In the genomic region with DNA sequence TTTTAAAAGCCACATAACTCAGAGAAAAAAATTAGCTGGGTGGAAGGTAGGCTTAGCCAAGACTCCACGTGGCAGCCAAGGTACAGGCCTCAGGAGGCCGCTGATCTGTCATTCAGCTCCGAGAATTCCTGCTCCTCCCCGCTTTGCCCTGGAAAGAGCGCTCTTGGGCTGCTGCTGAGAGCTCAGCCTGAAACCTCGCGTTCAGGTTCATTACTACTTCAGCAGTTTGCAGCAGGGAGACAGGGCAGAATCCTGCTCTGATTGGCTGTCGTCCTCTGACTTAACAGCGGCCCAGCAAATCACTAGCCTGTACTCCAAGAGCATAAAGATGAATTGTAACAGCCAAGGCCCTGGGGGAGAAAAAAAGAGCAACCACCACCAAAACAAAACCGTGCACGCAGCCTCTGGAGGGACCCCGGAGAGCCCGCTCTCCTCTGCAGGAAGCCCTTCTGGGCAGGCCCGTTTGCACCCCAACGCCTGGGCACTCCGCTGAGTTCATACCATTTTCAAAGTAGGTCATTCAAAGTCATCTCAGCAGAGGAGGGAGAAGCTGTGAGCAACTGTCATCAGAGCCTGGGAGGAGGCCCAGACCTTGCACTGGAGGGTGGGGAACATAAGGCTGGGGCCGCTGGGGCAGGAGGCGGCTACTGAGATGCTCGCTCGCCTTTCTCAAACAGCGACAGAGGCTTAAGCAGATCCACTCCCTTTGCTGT, we compare ENCODE assay signal across 11 cellular contexts. TPM values are rescaled to one million over a fixed set of nuclear protein-coding genes. Genes with fewer than 3 reads are reported as not detected.
DNase-seq lines count a peak whose midpoint lies in the region; ATAC-seq, FAIRE-seq and TF ChIP-seq lines count a peak whose summit lies in the region.
"Had no signal": no experiment of that assay in that cellular context is flagged by ENCODE, and none has a peak within 500 bp of the region (broad histone marks: within the 10 kb centered on the region; RNA-seq: fewer than 3 reads in every experiment).

No MANE protein-coding gene starts in this region.

- H3K36me3 Mint-ChIP-seq in WTC11, result no peaks in the 10 kb centered on the region

- FAIRE-seq in frontal cortex (lab: Jason Lieb, UNC), result no peak

- no peak overlapping the region for H3K4me2 ChIP-seq in Karpas-422 (ENCODE audit: low read depth, low read length, poor library complexity, severe bottlenecking)

- H3K9me3 ChIP-seq in mesodermal cell (ENCODE audit: control insufficient read depth, low read length) (no peaks in the 10 kb centered on the region), upper lobe of left lung (no peaks in the 10 kb centered on the region), Karpas-422 (ENCODE audit: low read length) (no peaks in the 10 kb centered on the region)

- H3K4me3 ChIP-seq in mesodermal cell (ENCODE audit: extremely low read depth, insufficient read depth, low read length, poor library complexity, severe bottlenecking), result no peak overlapping the region
- peak overlapping the region in 1 of 4 donors; percentile 9 for H3K4me3 ChIP-seq in upper lobe of left lung
- H3K4me3 ChIP-seq in Karpas-422 (ENCODE audit: low read length), result no peak overlapping the region

- peaks cover 35% of the 10 kb centered on the region for H3K4me1 Mint-ChIP-seq in WTC11

- H3K4me1 ChIP-seq in mesodermal cell (ENCODE audit: control insufficient read depth, insufficient read depth, low read length, poor library complexity, severe bottlenecking) (peaks cover 3% of the 10 kb centered on the region), upper lobe of left lung (no peaks in the 10 kb centered on the region), Karpas-422 (ENCODE audit: low read length) (no peaks in the 10 kb centered on the region)

- no peaks in the 10 kb centered on the region for H3K27me3 ChIP-seq in upper lobe of left lung
- H3K27me3 ChIP-seq in Karpas-422 (ENCODE audit: low read length), result no peaks in the 10 kb centered on the region

- CTCF ChIA-PET in WTC11 (lab: Charles Lee), result interaction anchor here (0.9 to 2.4 kb wide), 11 partner anchors 12 to 517 kb away, joined by 3 to 16 read pairs (median 5); a partner anchor contains a TSS

- H3K9me2 ChIP-seq in Karpas-422 (replicated peaks; ENCODE audit: insufficient read depth, low read length), result no peaks in the 10 kb centered on the region

- no peak overlapping the region for H3K9ac ChIP-seq in Karpas-422 (ENCODE audit: low read length)

- H3K4me3 Mint-ChIP-seq in WTC11, result peak overlapping the region; percentile 67

- no peak for TF ChIP-seq EP300 in upper lobe of left lung (IDR thresholded peaks at IDR 0.05)

- peaks cover 8% of the 10 kb centered on the region for H3K9me3 Mint-ChIP-seq in WTC11

- 14 to 27% methylated on average over 14 to 15 of the region's 21 CpGs for WGBS in mesodermal cell (ENCODE audit: insufficient coverage in 2 of 2), 2 experiments
- WGBS in upper lobe of left lung, 2 donors, result 63 to 66% methylated on average over 16 to 21 of the region's 21 CpGs

- H3K27ac ChIP-seq in mesodermal cell (ENCODE audit: low read depth, low read length, severe bottlenecking) (peak overlapping the region; percentile 75), upper lobe of left lung (no peak overlapping the region), Karpas-422 (ENCODE audit: low read length) (no peak overlapping the region)
- H3K27ac ChIP-seq: epithelial cell of prostate had no signal

- no peaks in the 10 kb centered on the region for H3K79me2 ChIP-seq in Karpas-422 (ENCODE audit: low read length)

- ATAC-seq in WTC11 (peak; percentile 96), upper lobe of left lung (ENCODE audit: low FRiP score in 2 of 2) (peak; percentile 42 to 66), GM21367 (IDR thresholded peaks at IDR 0.05; ENCODE audit: unreplicated experiment) (no peak)

- no peaks in the 10 kb centered on the region for H4K20me1 ChIP-seq in Karpas-422 (ENCODE audit: insufficient read depth, low read depth, low read length)

- peak overlapping the region; percentile 62 for H3K27ac Mint-ChIP-seq in WTC11

- H3K36me3 ChIP-seq in mesodermal cell (ENCODE audit: control insufficient read depth, insufficient read depth, low read length) (no peaks in the 10 kb centered on the region), upper lobe of left lung (no peaks in the 10 kb centered on the region), Karpas-422 (ENCODE audit: insufficient read depth, low read length) (no peaks in the 10 kb centered on the region)

- TF ChIP-seq CTCF in WTC11 (IDR thresholded peaks at IDR 0.05), result no peak
- no peak for TF ChIP-seq CTCF in upper lobe of left lung (IDR thresholded peaks at IDR 0.05)

- POLR2A ChIA-PET in WTC11 (lab: Charles Lee), result interaction anchor here (1.3 kb wide), 1 partner anchor 93 kb away, joined by 3 read pairs; no protein-coding TSS in a partner anchor

- H3K27me3 Mint-ChIP-seq in WTC11 (ENCODE audit: low read depth), result no peaks in the 10 kb centered on the region

- peak; percentile 73 for DNase-seq in WTC11 (ENCODE audit: low spot score)
- DNase-seq in frontal cortex (ENCODE audit: low spot score in 2 of 2), result peak; percentile 9 to 48
- peak in 1 of 2 donors; percentile 34 for DNase-seq in upper lobe of left lung
- no peak for DNase-seq in Karpas-422
- no peak for DNase-seq in UCSD-AML1 (lab: John Stamatoyannopoulos, UW; ENCODE audit: unreplicated experiment)
- no peak for DNase-seq in stimulated activated CD4-positive, alpha-beta T cell treated with anti-CD3 and anti-CD28 coated beads, Interleukin-2, amount 100 ng/mL, for 48 hours
- DNase-seq: activated CD4-positive, CD25-positive, alpha-beta regulatory T cell treated with anti-CD3 and anti-CD28 coated beads, Interleukin-2, amount 50 U/mL, for 72 hours; NCI-H2107 had no signal

- TF ChIP-seq POLR2A in upper lobe of left lung (IDR thresholded peaks at IDR 0.05), result no peak

- no peak overlapping the region for H2AFZ ChIP-seq in Karpas-422 (ENCODE audit: low read length)

TF ChIP-seq in WTC11, 78 proteins besides CTCF, POLR2A, EP300 and RAD21:
- TF ChIP-seq FOXP1 (CRISPR knock-in tag; IDR thresholded peaks at IDR 0.05; ENCODE audit: borderline replicate concordance) (0 out of 2 replicates have a peak, but pooled peaks have one; percentile 19), MYBL2 (CRISPR knock-in tag; IDR thresholded peaks at IDR 0.05) (peak; percentile 54; the same call in 1 of the 2 replicates), MXD4 (CRISPR knock-in tag; IDR thresholded peaks at IDR 0.05; ENCODE audit: borderline replicate concordance) (no peak), NFYB (CRISPR knock-in tag; conservative IDR thresholded peaks at IDR 0.05; ENCODE audit: low read depth) (peak; percentile 31; the same call in 1 of the 2 replicates), CREM (CRISPR knock-in tag; IDR thresholded peaks at IDR 0.05) (0 out of 2 replicates have a peak, but pooled peaks have one; percentile 20), SP1 (CRISPR knock-in tag; conservative IDR thresholded peaks at IDR 0.05) (0 out of 2 replicates have a peak, but pooled peaks have one; percentile 31)
- TF ChIP-seq, protein P1, sequence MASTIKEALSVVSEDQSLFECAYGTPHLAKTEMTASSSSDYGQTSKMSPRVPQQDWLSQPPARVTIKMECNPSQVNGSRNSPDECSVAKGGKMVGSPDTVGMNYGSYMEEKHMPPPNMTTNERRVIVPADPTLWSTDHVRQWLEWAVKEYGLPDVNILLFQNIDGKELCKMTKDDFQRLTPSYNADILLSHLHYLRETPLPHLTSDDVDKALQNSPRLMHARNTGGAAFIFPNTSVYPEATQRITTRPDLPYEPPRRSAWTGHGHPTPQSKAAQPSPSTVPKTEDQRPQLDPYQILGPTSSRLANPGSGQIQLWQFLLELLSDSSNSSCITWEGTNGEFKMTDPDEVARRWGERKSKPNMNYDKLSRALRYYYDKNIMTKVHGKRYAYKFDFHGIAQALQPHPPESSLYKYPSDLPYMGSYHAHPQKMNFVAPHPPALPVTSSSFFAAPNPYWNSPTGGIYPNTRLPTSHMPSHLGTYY (CRISPR knock-in tag; IDR thresholded peaks at IDR 0.05), result no peak
- TF ChIP-seq, protein P2, sequence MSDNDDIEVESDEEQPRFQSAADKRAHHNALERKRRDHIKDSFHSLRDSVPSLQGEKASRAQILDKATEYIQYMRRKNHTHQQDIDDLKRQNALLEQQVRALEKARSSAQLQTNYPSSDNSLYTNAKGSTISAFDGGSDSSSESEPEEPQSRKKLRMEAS (CRISPR knock-in tag; IDR thresholded peaks at IDR 0.05), result peak; percentile 68; the same call in 1 of the 2 replicates

RNA-seq across cellular contexts. Expression of a gene that starts 42.2 kb away (rescaled TPM):
- total RNA-seq in WTC11 (2021), result 7.5 to 8.8 TPM (median 8.1 TPM) in 3 replicates
- total RNA-seq in frontal cortex, result 52.2 TPM
- polyA plus RNA-seq in mesodermal cell (2013, experiment 1 of 2), result 8.0 TPM
- 7.1 TPM for polyA plus RNA-seq in mesodermal cell (2013, experiment 2 of 2)
- total RNA-seq in upper lobe of left lung, result 100 to 1,000 TPM in 1 of 6 donors, 10 to 100 TPM in 5; 44.2 to 106 (median 71.7) TPM
- 0.37 and 1.2 TPM in 2 replicates for total RNA-seq in Karpas-422 (2014; rRNA removed; shearing (Covaris generic); ENCODE audit: low replicate concordance)

Comparison
In these comparisons a context has a peak if more than half of its experiments do, and no peak if none do; other contexts are left out.
1. DNase-seq: peak in WTC11 (single experiment) and frontal cortex (2 of 2); none in Karpas-422 (single experiment), UCSD-AML1 (single experiment) and stimulated activated CD4-positive, alpha-beta T cell treated with anti-CD3 and anti-CD28 coated beads, Interleukin-2, amount 100 ng/mL, for 48 hours (0 of 2).